ENCODE assay signal across 16 cellular contexts in the genomic region with DNA sequence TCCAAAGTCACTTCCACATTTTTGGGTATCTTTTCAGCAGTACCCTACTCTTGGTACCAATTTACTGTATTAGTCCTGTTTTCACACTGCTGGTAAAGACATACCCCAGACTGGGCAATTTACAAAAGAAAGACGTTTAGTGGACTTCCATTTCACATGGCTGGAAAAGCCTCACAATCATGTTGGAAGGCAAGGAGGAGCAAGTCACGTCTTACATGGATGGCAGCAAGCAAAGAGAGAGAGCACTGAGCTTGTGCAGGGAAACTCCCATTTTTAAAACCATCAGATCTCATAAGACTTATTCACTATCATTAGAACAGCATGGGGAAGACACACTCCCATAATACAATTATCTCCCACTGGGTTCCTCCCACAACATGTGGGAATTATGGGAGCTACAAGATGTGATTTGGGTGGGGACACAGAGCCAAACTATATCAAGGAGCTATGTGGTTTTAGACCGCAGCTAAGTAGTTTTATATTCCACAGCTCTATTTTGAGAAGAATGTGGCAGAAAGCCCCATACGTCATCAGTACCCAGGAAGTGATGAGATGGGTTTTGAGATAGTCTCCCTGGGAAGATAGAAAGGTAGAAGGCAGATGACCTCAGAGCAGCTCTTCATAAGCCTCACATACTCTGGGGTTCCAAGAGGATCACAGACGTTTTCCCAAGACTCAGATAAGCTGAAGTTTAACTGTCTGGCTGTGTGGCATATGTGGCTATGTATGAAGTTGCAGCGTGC.
"Had no signal": no experiment of that assay in that cellular context is flagged by ENCODE, and none has a peak within 500 bp of the region (broad histone marks: within the 10 kb centered on the region; RNA-seq: fewer than 3 reads in every experiment).

No MANE protein-coding gene starts in this region.

- H3K9me3 Mint-ChIP-seq: central memory CD8-positive, alpha-beta T cell had no signal

- H3K4me3 Mint-ChIP-seq: activated CD4-positive, alpha-beta T cell treated with anti-CD3 and anti-CD28 coated beads, Interleukin-2, amount 10 ng/mL, durations not matched to agents 7 days and 5 days; activated naive CD4-positive, alpha-beta T cell treated with anti-CD3 and anti-CD28 coated beads, Interleukin-2, amount 10 ng/mL, durations not matched to agents 7 days and 5 days; brain; central memory CD8-positive, alpha-beta T cell; nephron progenitor cell; type B pancreatic cell had no signal

- H3K36me3 Mint-ChIP-seq: activated naive CD4-positive, alpha-beta T cell treated with anti-CD3 and anti-CD28 coated beads, Interleukin-2, amount 10 ng/mL, durations not matched to agents 7 days and 5 days had no signal

- H3K27ac Mint-ChIP-seq: activated CD4-positive, alpha-beta T cell treated with anti-CD3 and anti-CD28 coated beads, Interleukin-2, amount 10 ng/mL, durations not matched to agents 7 days and 5 days; activated naive CD4-positive, alpha-beta T cell treated with anti-CD3 and anti-CD28 coated beads, Interleukin-2, amount 10 ng/mL, durations not matched to agents 7 days and 5 days; brain; nephron progenitor cell; type B pancreatic cell had no signal

- H3K4me3 ChIP-seq: coronary artery had no signal

- H3K4me1 Mint-ChIP-seq: central memory CD8-positive, alpha-beta T cell; nephron progenitor cell had no signal

- H3K27ac ChIP-seq: coronary artery had no signal

- H3K27me3 Mint-ChIP-seq: brain, type B pancreatic cell had no signal

- DNase-seq: activated CD4-positive, alpha-beta T cell treated with anti-CD3 and anti-CD28 coated beads, Interleukin-2, amount 10 ng/mL, durations not matched to agents 7 days and 5 days; activated CD4-positive, CD25-positive, alpha-beta regulatory T cell; activated CD8-positive, alpha-beta memory T cell treated with anti-CD3 and anti-CD28 coated beads for 24 hours; activated naive CD4-positive, alpha-beta T cell treated with anti-CD3 and anti-CD28 coated beads, Interleukin-2, amount 10 ng/mL, durations not matched to agents 7 days and 5 days; amygdala; foreskin melanocyte; mesendoderm; nephron progenitor cell; occipital lobe; stimulated activated CD4-positive, alpha-beta T cell treated with anti-CD3 and anti-CD28 coated beads, Interleukin-15, amount 100 ng/mL, for 24 hours; stimulated activated CD4-positive, alpha-beta T cell treated with anti-CD3 and anti-CD28 coated beads, Interleukin-4, amount 100 ng/mL, for 24 hours; stimulated activated naive CD4-positive, alpha-beta T cell treated with Interleukin-2 at 50 U/mL for 16 hours had no signal
